15 cellular contexts compared by ENCODE assay signal in the genomic region with DNA sequence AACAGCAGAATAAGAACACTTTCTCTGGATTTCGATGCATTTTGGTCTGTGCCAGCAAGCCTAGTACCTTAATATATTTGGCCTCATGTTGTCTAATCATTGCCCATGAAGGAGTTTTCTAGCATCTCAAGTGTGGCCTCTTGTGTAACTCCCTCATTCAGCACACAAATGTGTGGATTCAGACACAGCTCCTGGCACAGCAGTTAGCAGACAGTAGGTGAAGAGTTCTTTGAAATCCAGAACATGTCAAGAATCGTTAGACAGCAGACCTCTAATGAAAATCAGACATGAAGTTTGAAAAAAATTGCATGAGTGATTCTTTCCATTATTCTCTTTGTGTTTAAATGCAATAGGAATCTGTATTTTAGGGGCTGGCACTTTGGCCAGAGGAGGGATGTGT.
DNase-seq lines count a peak whose midpoint lies in the region; ATAC-seq and TF ChIP-seq lines count a peak whose summit lies in the region.
"Had no signal": no experiment of that assay in that cellular context is flagged by ENCODE, and none has a peak within 500 bp of the region (broad histone marks: within the 10 kb centered on the region; RNA-seq: fewer than 3 reads in every experiment).

No MANE protein-coding gene starts in this region.

- no peaks in the 10 kb centered on the region for H3K36me3 ChIP-seq in SK-N-SH (replicated peaks in 1 of 2; ENCODE audit: control insufficient read depth in 1 of 2, insufficient read depth in 2 of 2, low read length in 1 of 2)
- H3K36me3 ChIP-seq in left lung = no peaks in the 10 kb centered on the region

- TF ChIP-seq RAD21 in SK-N-SH (IDR thresholded peaks at IDR 0.05; ENCODE audit: low read length) = no peak

- no peaks in the 10 kb centered on the region for H3K9me3 ChIP-seq in SK-N-SH
- no peaks in the 10 kb centered on the region for H3K9me3 ChIP-seq in left lung

- H3K4me2 ChIP-seq in SK-N-SH = no peak overlapping the region

- peaks cover 9% of the 10 kb centered on the region; the same call in 1 of the 2 replicates for H3K79me2 ChIP-seq in SK-N-SH (ENCODE audit: insufficient read depth)

- POLR2A ChIA-PET in SK-N-SH (lab: Yijun Ruan, JAX) = interaction anchor here (0.7 kb wide), 1 partner anchor 136 kb away, joined by 3 read pairs; no protein-coding TSS in a partner anchor

- H3K4me3 ChIP-seq in SK-N-SH (ENCODE audit: low read depth in 2 of 2, low read length in 1 of 2) (no peak overlapping the region), left lung (no peak overlapping the region)
- H3K4me3 ChIP-seq: BLaER1 treated with 17β-estradiol and CSF1 and Interleukin-3, amounts not matched to agents 10 nM and 100 nM; GM12878 had no signal

- ATAC-seq in left lung = peak; percentile 77
- ATAC-seq: CD8-positive, alpha-beta T cell; GM12878; HCT116 had no signal

- CTCF ChIA-PET in SK-N-SH (lab: Yijun Ruan, JAX) = interaction anchor here (0.9 to 1.4 kb wide), 2 partner anchors 9 to 42 kb away, joined by 3 to 4 read pairs; no protein-coding TSS in a partner anchor

- DNase-seq in SK-N-SH (no peak), left lung (no peak), hippocampal formation (lab: John Stamatoyannopoulos, UW) (no peak), EL (no peak)
- DNase-seq in activated naive CD4-positive, alpha-beta T cell treated with anti-CD3 and anti-CD28 coated beads, Interleukin-2, amount 50 U/mL, for 16 hours = no peak
- DNase-seq: Calu3; CD8-positive, alpha-beta T cell; DMS79 treated with DMSO at 0.1 percent for 48 hours; GOT3; H7; HFFc6 had no signal

- 84% methylated on average over 2 of the region's 2 CpGs for WGBS in SK-N-SH (ENCODE audit: low lambda C conversion rate)

- H3F3A ChIP-seq in SK-N-SH (replicated peaks; ENCODE audit: insufficient read depth) = peaks cover 17% of the 10 kb centered on the region

- H2AFZ ChIP-seq in SK-N-SH (ENCODE audit: low read depth) = no peak overlapping the region

- H3K27me3 ChIP-seq in SK-N-SH (ENCODE audit: insufficient read depth) (no peaks in the 10 kb centered on the region), left lung (no peaks in the 10 kb centered on the region)
- H3K27me3 ChIP-seq: BLaER1 treated with 17β-estradiol and CSF1 and Interleukin-3, amounts not matched to agents 10 nM and 100 nM had no signal

- peaks cover 12% of the 10 kb centered on the region; the same call in 1 of the 2 replicates for H4K20me1 ChIP-seq in SK-N-SH (ENCODE audit: insufficient read depth)

- H3K9me2 ChIP-seq in SK-N-SH = no peaks in the 10 kb centered on the region

- 0 out of 4 replicates have a peak, but pooled peaks of 1 of the 2 experiments have one; percentile 20 for TF ChIP-seq EP300 in SK-N-SH (IDR thresholded peaks at IDR 0.05; ENCODE audit: borderline replicate concordance in 1 of 2, low read depth in 1 of 2, low read length in 1 of 2)

- H3K4me1 ChIP-seq in SK-N-SH (ENCODE audit: control insufficient read depth in 1 of 2, insufficient read depth in 2 of 2, low read depth in 1 of 2, low read length in 1 of 2) (peaks cover 17 to 23% of the 10 kb centered on the region in 2 experiments; a peak in 3 of 4 replicates), left lung (no peaks in the 10 kb centered on the region)

- H3K9ac ChIP-seq in SK-N-SH = no peak overlapping the region
- H3K9ac ChIP-seq: BLaER1 treated with 17β-estradiol and CSF1 and Interleukin-3, amounts not matched to agents 10 nM and 100 nM had no signal

- TF ChIP-seq CTCF in SK-N-SH (IDR thresholded peaks at IDR 0.05) (no peak), left lung (IDR thresholded peaks at IDR 0.05) (no peak)

- H3K27ac ChIP-seq in SK-N-SH (ENCODE audit: low read depth in 2 of 2, low read length in 1 of 2) = peak overlapping the region in 1 of 2 experiments; percentile 79; a peak in 2 of 4 replicates
- H3K27ac ChIP-seq in left lung = no peak overlapping the region
- H3K27ac ChIP-seq in temporal lobe (ENCODE audit: low read depth, low read length) = peak overlapping the region; percentile 45
- H3K27ac ChIP-seq: BLaER1 treated with 17β-estradiol and CSF1 and Interleukin-3, amounts not matched to agents 10 nM and 100 nM had no signal

- intact Hi-C loops in left lung (cut with DNase I) = no loop called here

TF ChIP-seq in SK-N-SH, 30 proteins besides CTCF, POLR2A, EP300 and RAD21:
- TF ChIP-seq NFIC (IDR thresholded peaks at IDR 0.05; ENCODE audit: borderline replicate concordance) (no peak), GABPA (IDR thresholded peaks at IDR 0.05; ENCODE audit: low read depth) (no peak), FOSL2 (IDR thresholded peaks at IDR 0.05; ENCODE audit: borderline replicate concordance, low read depth) (no peak), SMC3 (IDR thresholded peaks at IDR 0.05; ENCODE audit: low read depth, low read length) (no peak), ELF1 (IDR thresholded peaks at IDR 0.05) (no peak), EZH2phosphoT487 (IDR thresholded peaks at IDR 0.05; ENCODE audit: borderline replicate concordance, low read depth) (no peak), TCF12 (IDR thresholded peaks at IDR 0.05) (peak; percentile 64)
- TF ChIP-seq, protein P1, sequence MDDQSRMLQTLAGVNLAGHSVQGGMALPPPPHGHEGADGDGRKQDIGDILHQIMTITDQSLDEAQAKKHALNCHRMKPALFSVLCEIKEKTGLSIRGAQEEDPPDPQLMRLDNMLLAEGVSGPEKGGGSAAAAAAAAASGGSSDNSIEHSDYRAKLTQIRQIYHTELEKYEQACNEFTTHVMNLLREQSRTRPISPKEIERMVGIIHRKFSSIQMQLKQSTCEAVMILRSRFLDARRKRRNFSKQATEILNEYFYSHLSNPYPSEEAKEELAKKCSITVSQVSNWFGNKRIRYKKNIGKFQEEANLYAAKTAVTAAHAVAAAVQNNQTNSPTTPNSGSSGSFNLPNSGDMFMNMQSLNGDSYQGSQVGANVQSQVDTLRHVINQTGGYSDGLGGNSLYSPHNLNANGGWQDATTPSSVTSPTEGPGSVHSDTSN (IDR thresholded peaks at IDR 0.05) = peak; percentile 40; the same call in 1 of the 2 replicates
- TF ChIP-seq, protein P2, sequence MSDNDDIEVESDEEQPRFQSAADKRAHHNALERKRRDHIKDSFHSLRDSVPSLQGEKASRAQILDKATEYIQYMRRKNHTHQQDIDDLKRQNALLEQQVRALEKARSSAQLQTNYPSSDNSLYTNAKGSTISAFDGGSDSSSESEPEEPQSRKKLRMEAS (IDR thresholded peaks at IDR 0.05; ENCODE audit: low read depth) = no peak
